Comparison of ENCODE assay signal across 17 cellular contexts in the genomic region with DNA sequence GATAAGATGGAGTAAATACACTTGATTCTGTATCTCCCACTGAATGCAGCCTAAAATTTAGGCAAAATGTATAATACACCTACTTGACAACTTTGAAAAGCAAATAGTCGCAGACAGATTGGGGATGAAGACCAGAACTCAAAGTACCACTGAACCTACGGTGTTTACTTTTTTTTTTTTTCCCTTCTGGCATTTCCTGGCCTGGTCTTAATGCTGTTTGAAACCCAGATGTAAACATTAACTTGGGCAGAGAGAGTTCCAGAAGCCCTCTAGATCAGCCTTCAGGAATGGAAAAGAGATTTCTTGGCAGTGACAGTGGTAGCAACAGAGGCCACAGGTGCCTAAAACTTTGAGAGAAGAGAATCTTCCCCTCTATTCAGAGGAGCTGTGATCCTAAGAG. TPM values are rescaled to one million over a fixed set of nuclear protein-coding genes. Genes with fewer than 3 reads are reported as not detected.
A peak's percentile ranks its signal among the peaks of the same experiment; 100 is the strongest.
DNase-seq lines count a peak whose midpoint lies in the region; ATAC-seq and TF ChIP-seq lines count a peak whose summit lies in the region.
"Had no signal": no experiment of that assay in that cellular context is flagged by ENCODE, and none has a peak within 500 bp of the region (broad histone marks: within the 10 kb centered on the region; RNA-seq: fewer than 3 reads in every experiment).

No MANE protein-coding gene starts in this region.

- peak overlapping the region; percentile 49 for H3K27ac Mint-ChIP-seq in progenitor cell of endocrine pancreas
- H3K27ac Mint-ChIP-seq: activated CD4-positive, alpha-beta memory T cell treated with anti-CD3 and anti-CD28 coated beads for 36 hours; naive B cell had no signal

- H3K4me3 ChIP-seq in right atrium auricular region (no peak overlapping the region), vagina (no peak overlapping the region)
- H3K4me3 ChIP-seq: SK-N-MC had no signal

- H3K27me3 Mint-ChIP-seq in progenitor cell of endocrine pancreas, result no peaks in the 10 kb centered on the region

- H3K4me1 ChIP-seq in right atrium auricular region (peaks cover 0 to 21% of the 10 kb centered on the region in 2 donors), vagina (peaks cover 11% of the 10 kb centered on the region)

- peaks cover 0 to 7% of the 10 kb centered on the region in 2 donors for H3K9me3 ChIP-seq in right atrium auricular region
- H3K9me3 ChIP-seq in vagina, result no peaks in the 10 kb centered on the region

- DNase-seq in right atrium auricular region (ENCODE audit: low spot score) (no peak), left ventricle myocardium superior (no peak), kidney tubule cell (ENCODE audit: low spot score) (peak; percentile 44), progenitor cell of endocrine pancreas (ENCODE audit: low spot score, unreplicated experiment) (no peak), vagina (ENCODE audit: extremely low spot score in 2 of 2) (no peak), dedifferentiated amniotic fluid mesenchymal stem cell (ENCODE audit: extremely low spot score) (no peak), NCI-H1694 treated with DMSO at 0.1 percent for 48 hours (lab: John Stamatoyannopoulos, UW) (no peak)
- DNase-seq: NCI-H2107 had no signal

- peaks cover 4% of the 10 kb centered on the region for H3K36me3 ChIP-seq in right atrium auricular region
- H3K36me3 ChIP-seq in vagina, result no peaks in the 10 kb centered on the region

- no peaks in the 10 kb centered on the region for H3K27me3 ChIP-seq in right atrium auricular region
- H3K27me3 ChIP-seq in vagina, result no peaks in the 10 kb centered on the region

- ATAC-seq in left ventricle myocardium superior, result no peak
- ATAC-seq in GM21367 (IDR thresholded peaks at IDR 0.05; ENCODE audit: unreplicated experiment), result no peak

- H3K27ac ChIP-seq in right atrium auricular region (peak overlapping the region; percentile 60 to 89), vagina (peak overlapping the region; percentile 27)
- H3K27ac ChIP-seq: SK-N-MC had no signal

- H3K4me3 Mint-ChIP-seq in progenitor cell of endocrine pancreas (ENCODE audit: low read depth), result no peak overlapping the region
- H3K4me3 Mint-ChIP-seq: activated CD4-positive, alpha-beta memory T cell treated with anti-CD3 and anti-CD28 coated beads for 36 hours; central memory CD8-positive, alpha-beta T cell; naive B cell had no signal

- no peak for TF ChIP-seq POLR2A in vagina (IDR thresholded peaks at IDR 0.05)

- H3K9me3 Mint-ChIP-seq in progenitor cell of endocrine pancreas (ENCODE audit: low read depth), result peaks cover 11% of the 10 kb centered on the region

- TF ChIP-seq CTCF in right atrium auricular region (IDR thresholded peaks at IDR 0.05), result no peak
- TF ChIP-seq CTCF in progenitor cell of endocrine pancreas (IDR thresholded peaks at IDR 0.05; ENCODE audit: unreplicated experiment), result no peak
- no peak for TF ChIP-seq CTCF in vagina (IDR thresholded peaks at IDR 0.05)

- intact Hi-C loops in left ventricle myocardium superior (cut with micrococcal nuclease) (no loop called here), vagina (cut with DNase I) (no loop called here)

- H3K4me1 Mint-ChIP-seq in progenitor cell of endocrine pancreas (ENCODE audit: low read depth), result peaks cover 4% of the 10 kb centered on the region
- H3K4me1 Mint-ChIP-seq: central memory CD8-positive, alpha-beta T cell; naive B cell had no signal

- peaks cover 47% of the 10 kb centered on the region for H3K36me3 Mint-ChIP-seq in progenitor cell of endocrine pancreas (ENCODE audit: insufficient read depth)

RNA-seq across cellular contexts. Expression of gene ALPK3, which starts 27.8 kb away (rescaled TPM):
- total RNA-seq in right atrium auricular region (10 to 100 TPM; 51.0 to 99.0 TPM), left ventricle myocardium superior (118 TPM), progenitor cell of endocrine pancreas (122 TPM in 2 replicates), vagina (2.5 TPM)

RNA-seq across cellular contexts. Expression of gene SLC28A1, which starts 39.5 kb away (rescaled TPM):
- under 1 TPM in 1 of 2 donors, not detected in 1; 0.12 TPM for total RNA-seq in right atrium auricular region
- 0.50 TPM for total RNA-seq in left ventricle myocardium superior
- total RNA-seq in progenitor cell of endocrine pancreas, result not detected in 2 replicates
- not detected for total RNA-seq in vagina
- total RNA-seq: A673; activated CD4-positive, alpha-beta memory T cell treated with anti-CD3 and anti-CD28 coated beads for 36 hours; lung microvascular endothelial cell; NCI-H460; osteocyte had no signal

Comparison
In these comparisons a context has a peak if more than half of its experiments do, and no peak if none do; other contexts are left out.
1. RNA of gene ALPK3, which starts 27.8 kb away (total RNA-seq): 122 TPM in progenitor cell of endocrine pancreas, 118 TPM in left ventricle myocardium superior (single experiment) and 51.0 to 99.0 TPM in right atrium auricular region; 2.5 TPM in vagina (single experiment); every median in the first group is over 10 times any median in the second.